22 cellular contexts compared by ENCODE assay signal in genomic region chr6:30092852-30093543, GRCh38. TPM values are rescaled to one million over a fixed set of nuclear protein-coding genes. Genes with fewer than 3 reads are reported as not detected.
DNase-seq lines count a peak whose midpoint lies in the region; ATAC-seq and TF ChIP-seq lines count a peak whose summit lies in the region.
"Had no signal": no experiment of that assay in that cellular context is flagged by ENCODE, and none has a peak within 500 bp of the region (broad histone marks: within the 10 kb centered on the region; RNA-seq: fewer than 3 reads in every experiment).

No MANE protein-coding gene starts in this region.

- no peaks in the 10 kb centered on the region for H3K4me1 ChIP-seq in GM23338 (ENCODE audit: insufficient read depth)
- H3K4me1 ChIP-seq in smooth muscle cell (ENCODE audit: low read depth) = no peaks in the 10 kb centered on the region

- no peak overlapping the region for H3K4me3 ChIP-seq in GM23338
- H3K4me3 ChIP-seq in coronary artery = no peak overlapping the region
- H3K4me3 ChIP-seq in smooth muscle cell = no peak overlapping the region

- peak; percentile 42 for DNase-seq in activated CD8-positive, alpha-beta memory T cell treated with anti-CD3 and anti-CD28 coated beads for 24 hours
- no peak for DNase-seq in activated CD8-positive, alpha-beta memory T cell treated with anti-CD3 and anti-CD28 coated beads, Interleukin-2, amount 50 U/mL, for 48 hours
- DNase-seq in GM23338 (ENCODE audit: low spot score) = no peak
- no peak for DNase-seq in T-helper 17 cell
- peak; percentile 43 for DNase-seq in coronary artery (ENCODE audit: low spot score)
- DNase-seq in smooth muscle cell (lab: John Stamatoyannopoulos, UW; ENCODE audit: unreplicated experiment) = no peak
- DNase-seq: C1 segment of cervical spinal cord; Calu3; CD4-positive, alpha-beta memory T cell; COR-L47; DMS53; DMS79 treated with DMSO at 0.1 percent for 48 hours; GF-D8; HFFc6 had no signal

- whole genome bisulfite sequencing in smooth muscle cell (ENCODE audit: low lambda C conversion rate) = 77% methylated on average over 6 of the region's 6 CpGs

- H3K27ac ChIP-seq in GM23338 (ENCODE audit: low read depth) (no peak overlapping the region), coronary artery (no peak overlapping the region), smooth muscle cell (ENCODE audit: low read depth) (no peak overlapping the region)

- H3F3A ChIP-seq in GM23338 (replicated peaks; ENCODE audit: low read depth) (no peaks in the 10 kb centered on the region), smooth muscle cell (ENCODE audit: low read depth) (no peaks in the 10 kb centered on the region)

- H3K27me3 Mint-ChIP-seq in GM23338 (ENCODE audit: insufficient read depth, low read depth, poor library complexity) (peaks cover 21% of the 10 kb centered on the region), T-helper 17 cell (peaks cover 90% of the 10 kb centered on the region)

- no peak overlapping the region for H3K27ac Mint-ChIP-seq in GM23338
- peak overlapping the region; percentile 34 for H3K27ac Mint-ChIP-seq in T-helper 17 cell
- H3K27ac Mint-ChIP-seq: CD4-positive, alpha-beta memory T cell; H9 had no signal

- H3K79me2 ChIP-seq in GM23338 (replicated peaks; ENCODE audit: insufficient read depth) (no peaks in the 10 kb centered on the region), smooth muscle cell (ENCODE audit: low read depth) (no peaks in the 10 kb centered on the region)

- peak; percentile 54 for ATAC-seq in GM23338
- ATAC-seq in T-helper 17 cell = no peak
- no peak for ATAC-seq in GM21360 (IDR thresholded peaks at IDR 0.05; ENCODE audit: unreplicated experiment)

- H3K9me2 ChIP-seq in GM23338 (ENCODE audit: insufficient read depth) = no peaks in the 10 kb centered on the region

- H3K4me3 Mint-ChIP-seq in GM23338 = no peak overlapping the region; the same call in 2 of the 3 replicates
- H3K4me3 Mint-ChIP-seq in T-helper 17 cell = no peak overlapping the region
- H3K4me3 Mint-ChIP-seq: CD4-positive, alpha-beta memory T cell; H9 had no signal

- no peak overlapping the region for H3K9ac ChIP-seq in smooth muscle cell (ENCODE audit: low read depth)

- H4K20me1 ChIP-seq in GM23338 (replicated peaks; ENCODE audit: insufficient read depth) (0 out of 2 replicates have a peak, but pooled peaks cover 4% of the 10 kb centered on the region), smooth muscle cell (ENCODE audit: low read depth) (no peaks in the 10 kb centered on the region)

- H3K27me3 ChIP-seq in GM23338 (ENCODE audit: insufficient read depth) (peaks cover 71% of the 10 kb centered on the region), smooth muscle cell (ENCODE audit: low read depth) (peaks cover 63% of the 10 kb centered on the region)

- H3K9me3 ChIP-seq in T-helper 17 cell (ENCODE audit: control insufficient read depth, low read length, poor library complexity, severe bottlenecking) (no peaks in the 10 kb centered on the region), smooth muscle cell (replicated peaks; ENCODE audit: low read depth) (no peaks in the 10 kb centered on the region)

- H3K4me2 ChIP-seq in GM23338 (no peak overlapping the region), smooth muscle cell (no peak overlapping the region)

- no peaks in the 10 kb centered on the region for H3K36me3 ChIP-seq in GM23338 (ENCODE audit: insufficient read depth)
- no peaks in the 10 kb centered on the region for H3K36me3 ChIP-seq in smooth muscle cell (ENCODE audit: low read depth)

- TF ChIP-seq CTCF in GM23338 (conservative IDR thresholded peaks at IDR 0.05; ENCODE audit: low read depth in 2 of 2) (no peak), coronary artery (IDR thresholded peaks at IDR 0.05) (no peak), smooth muscle cell (IDR thresholded peaks at IDR 0.05; ENCODE audit: borderline replicate concordance, insufficient read depth, poor library complexity, severe bottlenecking) (no peak)

- H3K36me3 Mint-ChIP-seq in GM23338 (ENCODE audit: low read depth) (no peaks in the 10 kb centered on the region), T-helper 17 cell (ENCODE audit: low read depth) (peaks cover 15% of the 10 kb centered on the region)
- H3K36me3 Mint-ChIP-seq: CD4-positive, alpha-beta memory T cell had no signal

- H3K9me3 Mint-ChIP-seq in GM23338 = no peaks in the 10 kb centered on the region
- H3K9me3 Mint-ChIP-seq: H9, HFFc6 had no signal

- H2AFZ ChIP-seq in GM23338 (no peak overlapping the region), smooth muscle cell (ENCODE audit: low read depth) (no peak overlapping the region)

- H3K4me1 Mint-ChIP-seq in GM23338 (peaks cover 5% of the 10 kb centered on the region; the same call in 2 of the 3 replicates), T-helper 17 cell (peaks cover 16% of the 10 kb centered on the region)

TF ChIP-seq in GM23338, 12 proteins besides CTCF, POLR2A, EP300 and RAD21 (continues in another document):
- no peak for TF ChIP-seq JUNB (IDR thresholded peaks at IDR 0.05; ENCODE audit: unreplicated experiment)
- TF ChIP-seq ZNF114 (CRISPR knock-in tag; IDR thresholded peaks at IDR 0.05) = no peak
- TF ChIP-seq STAT1 (IDR thresholded peaks at IDR 0.05; ENCODE audit: unreplicated experiment) = no peak
- TF ChIP-seq ETS1 (IDR thresholded peaks at IDR 0.05) = no peak
- TF ChIP-seq ZNF331 (CRISPR knock-in tag; IDR thresholded peaks at IDR 0.05; ENCODE audit: low read depth) = no peak
- TF ChIP-seq NANOG (IDR thresholded peaks at IDR 0.05; ENCODE audit: borderline replicate concordance) = no peak
- TF ChIP-seq EZH2phosphoT487 (IDR thresholded peaks at IDR 0.05; ENCODE audit: unreplicated experiment) = no peak
- no peak for TF ChIP-seq EZH2 (IDR thresholded peaks at IDR 0.05; ENCODE audit: low read depth, unreplicated experiment)
- no peak for TF ChIP-seq POLR2AphosphoS5 (IDR thresholded peaks at IDR 0.05; ENCODE audit: low read depth)
- TF ChIP-seq CREB1 (CRISPR knock-in tag; IDR thresholded peaks at IDR 0.05; ENCODE audit: low read depth) = no peak

RNA-seq across cellular contexts. Expression of gene RNF39, which starts 17.4 kb away (rescaled TPM):
- 0.85 and 0.94 TPM in 2 replicates for total RNA-seq in GM23338 (2014; rRNA removed; shearing (Covaris generic))
- polyA plus RNA-seq in GM23338 (2016; fragmentation: Nextera tagmentation; extraction: Ambion mirVana) (0.50 and 1.1 TPM in 2 replicates), smooth muscle cell (0.70 and 0.74 TPM in 2 replicates)
- total RNA-seq in T-helper 17 cell (not detected), smooth muscle cell (0.18 and 0.90 TPM in 2 replicates)
- total RNA-seq: A172; A673; CD4-positive, alpha-beta memory T cell; G401; HFFc6 had no signal
- polyA plus RNA-seq: BJ had no signal

RNA-seq across cellular contexts. Expression of gene TRIM31, which starts 19.9 kb away (rescaled TPM):
- total RNA-seq in GM23338 (2014; rRNA removed; shearing (Covaris generic)) = not detected in 2 replicates
- polyA plus RNA-seq in GM23338 (2016; fragmentation: Nextera tagmentation; extraction: Ambion mirVana) = 0.10 and 0.26 TPM in 2 replicates
- not detected for total RNA-seq in T-helper 17 cell
- total RNA-seq in smooth muscle cell = 0.18 TPM in 1 of 2 replicates, not detected in the other
- not detected in 2 replicates for polyA plus RNA-seq in smooth muscle cell
- total RNA-seq: A172, A673, G401, H1, H9, HFFc6 had no signal
- polyA plus RNA-seq: BJ, H1 had no signal

RNA-seq across cellular contexts. Expression of gene PPP1R11, which starts 26.0 kb away (rescaled TPM):
- 19.2 and 19.6 TPM in 2 replicates for total RNA-seq in GM23338 (2014; rRNA removed; shearing (Covaris generic))
- polyA plus RNA-seq in GM23338 (2016; fragmentation: Nextera tagmentation; extraction: Ambion mirVana) (26.6 and 27.3 TPM in 2 replicates), smooth muscle cell (76.8 and 80.2 TPM in 2 replicates)
- total RNA-seq in T-helper 17 cell (10 to 100 TPM; 52.1 to 52.4 TPM), smooth muscle cell (48.8 and 63.4 TPM in 2 replicates)

RNA-seq across cellular contexts. Expression of gene POLR1H, which starts 31.9 kb away (rescaled TPM):
- 28.1 and 30.1 TPM in 2 replicates for total RNA-seq in GM23338 (2014; rRNA removed; shearing (Covaris generic))
- 89.4 and 93.6 TPM in 2 replicates for polyA plus RNA-seq in GM23338 (2016; fragmentation: Nextera tagmentation; extraction: Ambion mirVana)
- 10 to 100 TPM; 28.9 to 31.7 TPM for total RNA-seq in T-helper 17 cell
- total RNA-seq in smooth muscle cell = 17.3 and 21.0 TPM in 2 replicates
- polyA plus RNA-seq in smooth muscle cell = 35.1 and 41.7 TPM in 2 replicates

RNA-seq across cellular contexts. Expression of gene TRIM40, which starts 42.9 kb away (rescaled TPM):
- not detected in 2 replicates for total RNA-seq in GM23338 (2014; rRNA removed; shearing (Covaris generic))
- not detected in 2 replicates for polyA plus RNA-seq in GM23338 (2016; fragmentation: Nextera tagmentation; extraction: Ambion mirVana)
- total RNA-seq in T-helper 17 cell = 1 to 10 TPM in 1 of 2 donors, under 1 TPM in 1; 0.22 to 3.5 TPM
- not detected in 2 replicates for total RNA-seq in smooth muscle cell
- not detected in 2 replicates for polyA plus RNA-seq in smooth muscle cell
- total RNA-seq: A172; A673; Calu3; CD4-positive, alpha-beta memory T cell; Daoy; G401; H1; H9; HFFc6 had no signal
- polyA plus RNA-seq: BJ; CD4-positive, alpha-beta memory T cell; H1 had no signal

Comparison
In these comparisons a context has a peak if more than half of its experiments do, and no peak if none do; other contexts are left out.
1. DNase-seq: peak in activated CD8-positive, alpha-beta memory T cell treated with anti-CD3 and anti-CD28 coated beads for 24 hours (single experiment) and coronary artery (single experiment); none in activated CD8-positive, alpha-beta memory T cell treated with anti-CD3 and anti-CD28 coated beads, Interleukin-2, amount 50 U/mL, for 48 hours (single experiment), GM23338 (single experiment), T-helper 17 cell (0 of 3) and smooth muscle cell (single experiment).